Comparison of ENCODE assay signal across 22 cellular contexts in the genomic region with DNA sequence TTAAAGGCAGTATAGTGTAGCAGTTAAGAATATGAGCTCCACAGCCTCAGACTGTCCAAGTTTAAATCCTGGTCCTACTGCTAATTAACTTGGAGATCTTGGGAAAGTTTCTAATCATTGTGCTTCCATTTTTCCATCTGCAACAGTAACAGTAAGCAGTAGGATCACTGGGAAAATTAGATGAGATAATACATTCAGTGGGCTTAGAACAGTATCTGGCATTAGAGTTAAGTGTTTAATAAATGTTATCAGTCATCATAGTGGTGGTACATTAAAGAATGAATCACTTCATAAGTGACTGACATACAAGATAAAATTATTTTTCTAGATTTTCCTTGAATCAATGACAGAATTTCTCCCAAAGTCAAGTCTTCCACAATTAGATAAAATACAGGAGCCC. TPM values are rescaled to one million over a fixed set of nuclear protein-coding genes. Genes with fewer than 3 reads are reported as not detected.
DNase-seq lines count a peak whose midpoint lies in the region; FAIRE-seq and TF ChIP-seq lines count a peak whose summit lies in the region.
"Had no signal": no experiment of that assay in that cellular context is flagged by ENCODE, and none has a peak within 500 bp of the region (broad histone marks: within the 10 kb centered on the region; RNA-seq: fewer than 3 reads in every experiment).

No MANE protein-coding gene starts in this region.

- peaks cover 19% of the 10 kb centered on the region for H4K20me1 ChIP-seq in endothelial cell of umbilical vein (replicated peaks; ENCODE audit: control insufficient read depth, extremely low read depth, insufficient read depth, low read length)
- H4K20me1 ChIP-seq: BLaER1 treated with 17β-estradiol and CSF1 and Interleukin-3, amounts not matched to agents 10 nM and 100 nM had no signal

- H3K4me3 Mint-ChIP-seq in Calu3 (ENCODE audit: low read depth, unreplicated experiment) (no peak overlapping the region), brain (peak overlapping the region in 3 of 5 experiments; percentile 4 to 74 (median 31)), mesothelial cell of epicardium (no peak overlapping the region)
- H3K4me3 Mint-ChIP-seq: CD8-positive, alpha-beta memory T cell had no signal

- FAIRE-seq in endothelial cell of umbilical vein (lab: Jason Lieb, UNC), result no peak
- FAIRE-seq: A549, GM12891, GM18507, RCC 7860 had no signal

- TF ChIP-seq CTCF in Calu3 (IDR thresholded peaks at IDR 0.05; ENCODE audit: unreplicated experiment), result no peak
- TF ChIP-seq CTCF in brain (conservative IDR thresholded peaks at IDR 0.05), result no peak
- TF ChIP-seq CTCF in endothelial cell of umbilical vein (IDR thresholded peaks at IDR 0.05; ENCODE audit: extremely low read depth in 1 of 2, insufficient read depth in 1 of 2, low read depth in 1 of 2, low read length in 2 of 2), result no peak
- no peak for TF ChIP-seq CTCF in mesothelial cell of epicardium (IDR thresholded peaks at IDR 0.05; ENCODE audit: unreplicated experiment)

- H3K9ac ChIP-seq in endothelial cell of umbilical vein (replicated peaks; ENCODE audit: extremely low read depth, insufficient read depth, low read length), result no peak overlapping the region
- H3K9ac ChIP-seq: BLaER1 treated with 17β-estradiol and CSF1 and Interleukin-3, amounts not matched to agents 10 nM and 100 nM had no signal

- peaks cover 2 to 3% of the 10 kb centered on the region in 2 experiments for H3K36me3 ChIP-seq in endothelial cell of umbilical vein (ENCODE audit: control insufficient read depth in 2 of 2, extremely low read depth in 1 of 2, insufficient read depth in 2 of 2, low read length in 2 of 2)

- no peaks in the 10 kb centered on the region for H3K9me3 ChIP-seq in endothelial cell of umbilical vein (replicated peaks; ENCODE audit: control insufficient read depth, insufficient read depth, low read length)
- H3K9me3 ChIP-seq: A549 had no signal

- H3K27me3 Mint-ChIP-seq in Calu3 (ENCODE audit: unreplicated experiment), result no peaks in the 10 kb centered on the region
- H3K27me3 Mint-ChIP-seq in brain, result no peaks in the 10 kb centered on the region
- H3K27me3 Mint-ChIP-seq in mesothelial cell of epicardium (ENCODE audit: low read depth), result no peaks in the 10 kb centered on the region

- H3K27ac ChIP-seq in endothelial cell of umbilical vein (ENCODE audit: insufficient read depth, low read depth, low read length), result no peak overlapping the region
- H3K27ac ChIP-seq: A549; BLaER1 treated with 17β-estradiol and CSF1 and Interleukin-3, amounts not matched to agents 10 nM and 100 nM had no signal

- peaks cover 78% of the 10 kb centered on the region for H3K79me2 ChIP-seq in endothelial cell of umbilical vein (ENCODE audit: control insufficient read depth, insufficient read depth, low read length)

- no peaks in the 10 kb centered on the region for H3K9me3 Mint-ChIP-seq in Calu3 (ENCODE audit: low read depth, unreplicated experiment)
- no peaks in the 10 kb centered on the region for H3K9me3 Mint-ChIP-seq in brain
- H3K9me3 Mint-ChIP-seq in mesothelial cell of epicardium, result no peaks in the 10 kb centered on the region

- CTCF ChIA-PET in Calu3 (lab: Charles Lee), result interaction anchor here (0.8 kb wide), 1 partner anchor 12 kb away, joined by 5 read pairs; no protein-coding TSS in a partner anchor
- CTCF ChIA-PET in endothelial cell of umbilical vein (lab: Charles Lee), result interaction anchor here (1.3 kb wide), 1 partner anchor 14 kb away, joined by 6 read pairs; no protein-coding TSS in a partner anchor

- H3K4me1 Mint-ChIP-seq in Calu3 (ENCODE audit: low read depth, unreplicated experiment) (peaks cover 31% of the 10 kb centered on the region), brain (peaks cover 76% of the 10 kb centered on the region), mesothelial cell of epicardium (peaks cover 74% of the 10 kb centered on the region)

- no peak overlapping the region for H2AFZ ChIP-seq in endothelial cell of umbilical vein (ENCODE audit: low read depth, low read length)

- H3K4me1 ChIP-seq in endothelial cell of umbilical vein (ENCODE audit: control insufficient read depth, extremely low read depth, insufficient read depth, low read length), result no peaks in the 10 kb centered on the region

- H3K9me1 ChIP-seq in endothelial cell of umbilical vein (replicated peaks; ENCODE audit: control insufficient read depth, extremely low read depth, insufficient read depth, low read length), result no peaks in the 10 kb centered on the region

- H3K36me3 Mint-ChIP-seq in Calu3 (ENCODE audit: insufficient read depth, unreplicated experiment) (peaks cover 23% of the 10 kb centered on the region), brain (peaks cover 33% of the 10 kb centered on the region), mesothelial cell of epicardium (peaks cover 8% of the 10 kb centered on the region)
- H3K36me3 Mint-ChIP-seq: CD8-positive, alpha-beta memory T cell had no signal

- POLR2A ChIA-PET in endothelial cell of umbilical vein (lab: Charles Lee), result no interaction called here

- H3K27ac Mint-ChIP-seq in Calu3 (ENCODE audit: unreplicated experiment) (peak overlapping the region; percentile 63), brain (peak overlapping the region in 3 of 5 experiments; percentile 85 to 95 (median 90)), mesothelial cell of epicardium (peak overlapping the region; percentile 95)

- no peaks in the 10 kb centered on the region for H3K27me3 ChIP-seq in endothelial cell of umbilical vein (ENCODE audit: control insufficient read depth in 2 of 2, insufficient read depth in 2 of 2, low read length in 2 of 2)
- H3K27me3 ChIP-seq: BLaER1 treated with 17β-estradiol and CSF1 and Interleukin-3, amounts not matched to agents 10 nM and 100 nM had no signal

- no TSS peak for BruUV-seq in Calu3 (replicated peaks; lab: Mats Ljungman, UMichigan)
- BruUV-seq in endothelial cell of umbilical vein (replicated peaks; lab: Mats Ljungman, UMichigan), result TSS peak; percentile 3

- dilution Hi-C loops in endothelial cell of umbilical vein (cut with MboI; ENCODE audit: extremely low pct_ligation_motif_present, low sequenced_read_pairs), result no loop called here

- no peak overlapping the region for H3K4me3 ChIP-seq in endothelial cell of umbilical vein (replicated peaks in 1 of 3; ENCODE audit: insufficient read depth in 1 of 3, low read depth in 1 of 3, low read length in 3 of 3)
- H3K4me3 ChIP-seq: A549; BLaER1 treated with 17β-estradiol and CSF1 and Interleukin-3, amounts not matched to agents 10 nM and 100 nM had no signal

- intact Hi-C loops in Calu3 (cut with micrococcal nuclease; ENCODE audit: unreplicated experiment) (loop anchor here (5.0 kb wide), 1 partner anchor 37 kb away; no protein-coding TSS in a partner anchor), endothelial cell of umbilical vein (cut with micrococcal nuclease) (no loop called here)

- no peak for TF ChIP-seq POLR2A in endothelial cell of umbilical vein (IDR thresholded peaks at IDR 0.05; ENCODE audit: low read depth, low read length)

- no peak for DNase-seq in Calu3
- DNase-seq in endothelial cell of umbilical vein (ENCODE audit: low read depth, low spot score), result no peak
- no peak for DNase-seq in mesothelial cell of epicardium (ENCODE audit: low spot score in 2 of 2, unreplicated experiment in 2 of 2)
- no peak for DNase-seq in stimulated activated CD4-positive, alpha-beta T cell treated with anti-CD3 and anti-CD28 coated beads, Interleukin-1b, Interleukin-23, amount 100 ng/mL, for 48 hours
- DNase-seq in activated CD4-positive, CD25-positive, alpha-beta regulatory T cell treated with anti-CD3 and anti-CD28 coated beads, Interleukin-2, amount 50 U/mL, for 72 hours, result no peak
- no peak for DNase-seq in mesenteric fat pad (ENCODE audit: low spot score)
- DNase-seq in NK-92 (lab: John Stamatoyannopoulos, UW; ENCODE audit: unreplicated experiment), result no peak
- DNase-seq: CD8-positive, alpha-beta memory T cell; GF-D8; MM.1S; NCI-H1105; NCI-H1694 treated with DMSO at 0.1 percent for 48 hours; NCI-H2107; NCI-H226; NCI-H524 treated with DMSO at 0.1 percent for 48 hours; SHP77 had no signal

- H3K4me2 ChIP-seq in endothelial cell of umbilical vein (ENCODE audit: insufficient read depth, low read length), result no peak overlapping the region
- H3K4me2 ChIP-seq: A549; BLaER1 treated with 17β-estradiol and CSF1 and Interleukin-3, amounts not matched to agents 10 nM and 100 nM had no signal

TF ChIP-seq in endothelial cell of umbilical vein, 7 proteins besides CTCF, POLR2A, EP300 and RAD21:
- TF ChIP-seq JUN (IDR thresholded peaks at IDR 0.05; ENCODE audit: borderline replicate concordance, insufficient read depth, insufficient read length, low read depth), result no peak
- TF ChIP-seq GATA2 (IDR thresholded peaks at IDR 0.05; ENCODE audit: insufficient read depth, insufficient read length, low read depth, low read length), result no peak
- TF ChIP-seq EZH2 (IDR thresholded peaks at IDR 0.05; ENCODE audit: borderline replicate concordance, low read depth, low read length, severe bottlenecking), result no peak
- no peak for TF ChIP-seq FOS (IDR thresholded peaks at IDR 0.05; ENCODE audit: borderline replicate concordance, insufficient read depth, low read length)
- TF ChIP-seq, protein P1, sequence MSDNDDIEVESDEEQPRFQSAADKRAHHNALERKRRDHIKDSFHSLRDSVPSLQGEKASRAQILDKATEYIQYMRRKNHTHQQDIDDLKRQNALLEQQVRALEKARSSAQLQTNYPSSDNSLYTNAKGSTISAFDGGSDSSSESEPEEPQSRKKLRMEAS (IDR thresholded peaks at IDR 0.05; ENCODE audit: insufficient read depth, insufficient read length), result no peak
- TF ChIP-seq POLR2AphosphoS5 (IDR thresholded peaks at IDR 0.05; ENCODE audit: insufficient read depth, low read depth, low read length), result no peak
- no peak for TF ChIP-seq MYC (IDR thresholded peaks at IDR 0.05; ENCODE audit: low read depth, low read length)

RNA-seq across cellular contexts. Expression of gene NHSL1, which starts 5.0 kb away (rescaled TPM):
- total RNA-seq in Calu3 (2022) (26.6 and 26.8 TPM in 2 replicates), endothelial cell of umbilical vein (55.0 and 66.9 TPM in 2 replicates), mesothelial cell of epicardium (66.1 to 73.6 TPM (median 68.0 TPM) in 3 replicates), mesenteric fat pad (11.9 TPM)
- polyA plus RNA-seq in brain (ENCODE audit: insufficient read depth, low read depth, low replicate concordance) (18.2 TPM), endothelial cell of umbilical vein (24.8 and 25.2 TPM in 2 replicates)
- polyA plus RNA-seq in endothelial cell of umbilical vein (2011; cell fraction: cytosol; rRNA removed), result 23.5 and 25.5 TPM in 2 replicates
- 53.5 and 60.0 TPM in 2 replicates for polyA plus RNA-seq in endothelial cell of umbilical vein (2011; cell fraction: nucleus; rRNA removed)
- polyA plus RNA-seq in endothelial cell of umbilical vein (2012), result 35.2 and 36.6 TPM in 2 replicates
- polyA minus RNA-seq in endothelial cell of umbilical vein, result 107 and 133 TPM in 2 replicates
- 5.1 TPM for polyA minus RNA-seq in endothelial cell of umbilical vein (2011; cell fraction: cytosol; rRNA and poly(A)+ RNA removed)
- 88.3 and 116 TPM in 2 replicates for polyA minus RNA-seq in endothelial cell of umbilical vein (2011; cell fraction: nucleus; rRNA and poly(A)+ RNA removed)
- polyA plus RNA-seq: CD8-positive, alpha-beta memory T cell had no signal

Comparison
In these comparisons a context has a peak if more than half of its experiments do, and no peak if none do; other contexts are left out.
1. H3K4me3 Mint-ChIP-seq: peak in brain (3 of 5); none in Calu3 (single experiment) and mesothelial cell of epicardium (single experiment).
2. Peak in every context shown above with its lines, with median percentiles within 50 percentile points of each other: H3K27ac Mint-ChIP-seq.